ENCODE assay signal across 1 cellular context in genomic region chr17:41810659-41811548, GRCh38.
TF ChIP-seq lines count a peak whose summit lies in the region.

No MANE protein-coding gene starts in this region.

TF ChIP-seq in K562, 482 proteins besides CTCF, POLR2A, EP300 and RAD21:
- no peak for TF ChIP-seq ZNF253 (CRISPR knock-in tag; conservative IDR thresholded peaks at IDR 0.05)
- TF ChIP-seq ZNF282 (CRISPR knock-in tag; IDR thresholded peaks at IDR 0.05) = no peak
- no peak for TF ChIP-seq POLR2AphosphoS2 (IDR thresholded peaks at IDR 0.05; ENCODE audit: low read length)
- TF ChIP-seq NR2C2 (CRISPR knock-in tag; IDR thresholded peaks at IDR 0.05) = no peak
- TF ChIP-seq NR2C2 (tag; IDR thresholded peaks at IDR 0.05) = no peak
- no peak for TF ChIP-seq FOXA3 (CRISPR knock-in tag; conservative IDR thresholded peaks at IDR 0.05 in 1 of 2, IDR thresholded peaks at IDR 0.05 in 1 of 2)
- TF ChIP-seq SMAD1 (IDR thresholded peaks at IDR 0.05; ENCODE audit: low read depth, low read length, partially characterized antibody) = no peak
- TF ChIP-seq TEAD2 (tag; IDR thresholded peaks at IDR 0.05) = no peak
- TF ChIP-seq, protein P1, sequence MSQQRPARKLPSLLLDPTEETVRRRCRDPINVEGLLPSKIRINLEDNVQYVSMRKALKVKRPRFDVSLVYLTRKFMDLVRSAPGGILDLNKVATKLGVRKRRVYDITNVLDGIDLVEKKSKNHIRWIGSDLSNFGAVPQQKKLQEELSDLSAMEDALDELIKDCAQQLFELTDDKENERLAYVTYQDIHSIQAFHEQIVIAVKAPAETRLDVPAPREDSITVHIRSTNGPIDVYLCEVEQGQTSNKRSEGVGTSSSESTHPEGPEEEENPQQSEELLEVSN (IDR thresholded peaks at IDR 0.05; ENCODE audit: borderline replicate concordance in 1 of 2, extremely low read depth in 1 of 2, insufficient read depth in 1 of 2, insufficient read length in 1 of 2, low read depth in 1 of 2, low read length in 1 of 2, poor library complexity in 1 of 2, severe bottlenecking in 1 of 2) = no peak
- TF ChIP-seq, protein P2, sequence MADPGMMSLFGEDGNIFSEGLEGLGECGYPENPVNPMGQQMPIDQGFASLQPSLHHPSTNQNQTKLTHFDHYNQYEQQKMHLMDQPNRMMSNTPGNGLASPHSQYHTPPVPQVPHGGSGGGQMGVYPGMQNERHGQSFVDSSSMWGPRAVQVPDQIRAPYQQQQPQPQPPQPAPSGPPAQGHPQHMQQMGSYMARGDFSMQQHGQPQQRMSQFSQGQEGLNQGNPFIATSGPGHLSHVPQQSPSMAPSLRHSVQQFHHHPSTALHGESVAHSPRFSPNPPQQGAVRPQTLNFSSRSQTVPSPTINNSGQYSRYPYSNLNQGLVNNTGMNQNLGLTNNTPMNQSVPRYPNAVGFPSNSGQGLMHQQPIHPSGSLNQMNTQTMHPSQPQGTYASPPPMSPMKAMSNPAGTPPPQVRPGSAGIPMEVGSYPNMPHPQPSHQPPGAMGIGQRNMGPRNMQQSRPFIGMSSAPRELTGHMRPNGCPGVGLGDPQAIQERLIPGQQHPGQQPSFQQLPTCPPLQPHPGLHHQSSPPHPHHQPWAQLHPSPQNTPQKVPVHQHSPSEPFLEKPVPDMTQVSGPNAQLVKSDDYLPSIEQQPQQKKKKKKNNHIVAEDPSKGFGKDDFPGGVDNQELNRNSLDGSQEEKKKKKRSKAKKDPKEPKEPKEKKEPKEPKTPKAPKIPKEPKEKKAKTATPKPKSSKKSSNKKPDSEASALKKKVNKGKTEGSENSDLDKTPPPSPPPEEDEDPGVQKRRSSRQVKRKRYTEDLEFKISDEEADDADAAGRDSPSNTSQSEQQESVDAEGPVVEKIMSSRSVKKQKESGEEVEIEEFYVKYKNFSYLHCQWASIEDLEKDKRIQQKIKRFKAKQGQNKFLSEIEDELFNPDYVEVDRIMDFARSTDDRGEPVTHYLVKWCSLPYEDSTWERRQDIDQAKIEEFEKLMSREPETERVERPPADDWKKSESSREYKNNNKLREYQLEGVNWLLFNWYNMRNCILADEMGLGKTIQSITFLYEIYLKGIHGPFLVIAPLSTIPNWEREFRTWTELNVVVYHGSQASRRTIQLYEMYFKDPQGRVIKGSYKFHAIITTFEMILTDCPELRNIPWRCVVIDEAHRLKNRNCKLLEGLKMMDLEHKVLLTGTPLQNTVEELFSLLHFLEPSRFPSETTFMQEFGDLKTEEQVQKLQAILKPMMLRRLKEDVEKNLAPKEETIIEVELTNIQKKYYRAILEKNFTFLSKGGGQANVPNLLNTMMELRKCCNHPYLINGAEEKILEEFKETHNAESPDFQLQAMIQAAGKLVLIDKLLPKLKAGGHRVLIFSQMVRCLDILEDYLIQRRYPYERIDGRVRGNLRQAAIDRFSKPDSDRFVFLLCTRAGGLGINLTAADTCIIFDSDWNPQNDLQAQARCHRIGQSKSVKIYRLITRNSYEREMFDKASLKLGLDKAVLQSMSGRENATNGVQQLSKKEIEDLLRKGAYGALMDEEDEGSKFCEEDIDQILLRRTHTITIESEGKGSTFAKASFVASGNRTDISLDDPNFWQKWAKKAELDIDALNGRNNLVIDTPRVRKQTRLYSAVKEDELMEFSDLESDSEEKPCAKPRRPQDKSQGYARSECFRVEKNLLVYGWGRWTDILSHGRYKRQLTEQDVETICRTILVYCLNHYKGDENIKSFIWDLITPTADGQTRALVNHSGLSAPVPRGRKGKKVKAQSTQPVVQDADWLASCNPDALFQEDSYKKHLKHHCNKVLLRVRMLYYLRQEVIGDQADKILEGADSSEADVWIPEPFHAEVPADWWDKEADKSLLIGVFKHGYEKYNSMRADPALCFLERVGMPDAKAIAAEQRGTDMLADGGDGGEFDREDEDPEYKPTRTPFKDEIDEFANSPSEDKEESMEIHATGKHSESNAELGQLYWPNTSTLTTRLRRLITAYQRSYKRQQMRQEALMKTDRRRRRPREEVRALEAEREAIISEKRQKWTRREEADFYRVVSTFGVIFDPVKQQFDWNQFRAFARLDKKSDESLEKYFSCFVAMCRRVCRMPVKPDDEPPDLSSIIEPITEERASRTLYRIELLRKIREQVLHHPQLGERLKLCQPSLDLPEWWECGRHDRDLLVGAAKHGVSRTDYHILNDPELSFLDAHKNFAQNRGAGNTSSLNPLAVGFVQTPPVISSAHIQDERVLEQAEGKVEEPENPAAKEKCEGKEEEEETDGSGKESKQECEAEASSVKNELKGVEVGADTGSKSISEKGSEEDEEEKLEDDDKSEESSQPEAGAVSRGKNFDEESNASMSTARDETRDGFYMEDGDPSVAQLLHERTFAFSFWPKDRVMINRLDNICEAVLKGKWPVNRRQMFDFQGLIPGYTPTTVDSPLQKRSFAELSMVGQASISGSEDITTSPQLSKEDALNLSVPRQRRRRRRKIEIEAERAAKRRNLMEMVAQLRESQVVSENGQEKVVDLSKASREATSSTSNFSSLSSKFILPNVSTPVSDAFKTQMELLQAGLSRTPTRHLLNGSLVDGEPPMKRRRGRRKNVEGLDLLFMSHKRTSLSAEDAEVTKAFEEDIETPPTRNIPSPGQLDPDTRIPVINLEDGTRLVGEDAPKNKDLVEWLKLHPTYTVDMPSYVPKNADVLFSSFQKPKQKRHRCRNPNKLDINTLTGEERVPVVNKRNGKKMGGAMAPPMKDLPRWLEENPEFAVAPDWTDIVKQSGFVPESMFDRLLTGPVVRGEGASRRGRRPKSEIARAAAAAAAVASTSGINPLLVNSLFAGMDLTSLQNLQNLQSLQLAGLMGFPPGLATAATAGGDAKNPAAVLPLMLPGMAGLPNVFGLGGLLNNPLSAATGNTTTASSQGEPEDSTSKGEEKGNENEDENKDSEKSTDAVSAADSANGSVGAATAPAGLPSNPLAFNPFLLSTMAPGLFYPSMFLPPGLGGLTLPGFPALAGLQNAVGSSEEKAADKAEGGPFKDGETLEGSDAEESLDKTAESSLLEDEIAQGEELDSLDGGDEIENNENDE (IDR thresholded peaks at IDR 0.05; ENCODE audit: low read depth, low read length) = no peak
- TF ChIP-seq ZNF384 (IDR thresholded peaks at IDR 0.05; ENCODE audit: low read depth, low read length) = no peak
